28 cellular contexts compared by ENCODE assay signal in the genomic region with DNA sequence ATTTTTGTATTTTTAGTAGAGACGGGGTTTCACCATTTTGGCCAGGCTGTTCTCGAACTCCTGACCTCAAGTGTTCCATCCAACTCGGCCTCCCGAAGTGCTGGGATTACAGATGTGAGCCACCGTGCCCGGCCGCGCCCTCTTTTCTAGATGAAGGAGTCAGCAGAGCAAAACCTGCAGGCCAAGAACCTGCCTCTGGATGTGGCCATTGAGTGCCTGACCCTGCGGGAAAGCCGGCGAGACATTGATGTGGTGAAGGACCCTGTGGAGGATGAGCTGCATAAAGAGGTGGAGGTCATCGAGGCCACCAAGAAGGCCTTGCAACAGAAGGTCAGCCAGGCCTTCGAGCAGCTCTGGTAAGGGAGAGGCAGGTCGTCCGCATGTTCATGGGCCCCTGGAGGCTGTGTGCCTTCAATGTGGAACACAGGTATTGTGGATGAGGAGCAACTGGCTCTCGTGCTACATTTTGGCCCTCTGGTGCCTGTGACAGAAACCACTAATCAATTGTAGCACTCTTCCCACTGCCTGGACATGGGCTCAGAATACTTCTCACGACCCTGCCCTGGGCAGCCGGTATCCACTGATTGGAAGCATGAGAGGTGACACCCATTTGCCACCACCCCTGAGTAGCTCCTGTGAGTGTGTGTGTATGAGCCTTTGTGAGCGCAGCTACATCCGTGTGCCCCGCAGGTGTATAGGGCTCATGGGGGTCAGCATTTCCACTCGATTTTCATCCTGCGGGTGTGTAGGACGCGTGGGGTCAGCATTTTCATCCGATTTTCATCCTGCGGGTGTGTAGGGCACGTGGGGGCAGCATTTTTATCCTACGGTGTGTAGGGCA. TPM values are rescaled to one million over a fixed set of nuclear protein-coding genes. Genes with fewer than 3 reads are reported as not detected.
DNase-seq lines count a peak whose midpoint lies in the region; ATAC-seq, FAIRE-seq and TF ChIP-seq lines count a peak whose summit lies in the region.
"Had no signal": no experiment of that assay in that cellular context is flagged by ENCODE, and none has a peak within 500 bp of the region (broad histone marks: within the 10 kb centered on the region; RNA-seq: fewer than 3 reads in every experiment).

No MANE protein-coding gene starts in this region.

- DNase-seq in natural killer cell (no peak), K562 (ENCODE audit: extremely low read depth in 1 of 4, low spot score in 3 of 4) (peak in 1 of 4 experiments; percentile 14), neural progenitor cell (ENCODE audit: low spot score) (no peak), NCI-H69 (lab: John Stamatoyannopoulos, UW) (no peak), NCI-H1436 treated with DMSO at 0.1 percent for 48 hours (lab: John Stamatoyannopoulos, UW) (no peak), RWPE1 (ENCODE audit: low spot score) (no peak), SHP77 (lab: John Stamatoyannopoulos, UW) (no peak)
- DNase-seq in natural killer cell treated with Interleukin-12 subunit alpha and Interleukin-12 subunit beta and Interleukin-15 and Interleukin-18, amount 100 ng/mL, for 72 hours (ENCODE audit: low spot score): no peak
- DNase-seq: ACHN; activated CD4-positive, alpha-beta memory T cell treated with anti-CD3 and anti-CD28 coated beads, Interleukin-2, amount 10 ng/mL, durations not matched to agents 7 days and 5 days; activated CD4-positive, alpha-beta T cell treated with anti-CD3 and anti-CD28 coated beads for 1 hour; activated naive CD4-positive, alpha-beta T cell treated with anti-CD3 and anti-CD28 coated beads, Interleukin-2, amount 50 U/mL, for 16 hours; anterior cingulate cortex; Calu3; colonic mucosa; effector memory CD4-positive, alpha-beta T cell; islet precursor cell; lower lobe of right lung; MG63; NCI-H1436; NCI-H82; occipital lobe; stimulated activated CD8-positive, alpha-beta memory T cell treated with anti-CD3 and anti-CD28 coated beads, Interleukin-4, amount 100 ng/mL, for 48 hours; T-helper 17 cell; tibial artery had no signal

- POLR2A ChIA-PET in K562 (lab: Yijun Ruan, JAX): interaction anchor here (1.1 to 1.5 kb wide), 2 partner anchors 9 to 31 kb away, joined by 3 to 4 read pairs; no protein-coding TSS in a partner anchor
- POLR2A ChIA-PET in RWPE1 (lab: Yijun Ruan, JAX; ENCODE audit: low non-redundant PET): no interaction called here

- peaks cover 12 to 19% of the 10 kb centered on the region in 2 donors for H3K27me3 Mint-ChIP-seq in natural killer cell (ENCODE audit: low read depth in 2 of 2)
- H3K27me3 Mint-ChIP-seq in natural killer cell treated with Interleukin-12 subunit alpha and Interleukin-12 subunit beta and Interleukin-15 and Interleukin-18, amount 100 ng/mL, for 72 hours: peaks cover 8 to 9% of the 10 kb centered on the region in 2 donors
- H3K27me3 Mint-ChIP-seq in neural progenitor cell (ENCODE audit: insufficient read depth, low read depth): peaks cover 8% of the 10 kb centered on the region

- H3K27ac ChIP-seq in K562 (ENCODE audit: extremely low read depth, low read depth, low read length): no peak overlapping the region
- no peak overlapping the region for H3K27ac ChIP-seq in neural progenitor cell
- H3K27ac ChIP-seq in RWPE1: no peak overlapping the region
- H3K27ac ChIP-seq: cardiac muscle cell, colonic mucosa, lower lobe of right lung, skin epidermis, tibial artery had no signal

- H3K4me2 ChIP-seq in K562 (ENCODE audit: insufficient read depth, low read length): no peak overlapping the region
- H3K4me2 ChIP-seq in neural progenitor cell: no peak overlapping the region

- no peak for TF ChIP-seq EP300 in K562 (IDR thresholded peaks at IDR 0.05; ENCODE audit: low read length)

- H3K27me3 ChIP-seq in K562 (ENCODE audit: control insufficient read depth in 2 of 2, insufficient read depth in 2 of 2, low read length in 2 of 2) (no peaks in the 10 kb centered on the region), neural progenitor cell (no peaks in the 10 kb centered on the region)
- H3K27me3 ChIP-seq: cardiac muscle cell, colonic mucosa, MG63 had no signal

- H3K36me3 Mint-ChIP-seq in natural killer cell (no peaks in the 10 kb centered on the region), neural progenitor cell (peaks cover 12% of the 10 kb centered on the region)
- H3K36me3 Mint-ChIP-seq in natural killer cell treated with Interleukin-12 subunit alpha and Interleukin-12 subunit beta and Interleukin-15 and Interleukin-18, amount 100 ng/mL, for 72 hours: peaks cover 9% of the 10 kb centered on the region

- H3K27ac Mint-ChIP-seq in natural killer cell: no peak overlapping the region
- H3K27ac Mint-ChIP-seq in natural killer cell treated with Interleukin-12 subunit alpha and Interleukin-12 subunit beta and Interleukin-15 and Interleukin-18, amount 100 ng/mL, for 72 hours: no peak overlapping the region
- H3K27ac Mint-ChIP-seq in neural progenitor cell: peak overlapping the region; percentile 76
- H3K27ac Mint-ChIP-seq: activated CD4-positive, alpha-beta memory T cell treated with anti-CD3 and anti-CD28 coated beads, Interleukin-2, amount 10 ng/mL, durations not matched to agents 7 days and 5 days had no signal

- peaks cover 6% of the 10 kb centered on the region for H3K9me1 ChIP-seq in K562 (ENCODE audit: control insufficient read depth, insufficient read depth, low read length)

- H3K4me1 Mint-ChIP-seq in natural killer cell (peaks cover 11 to 13% of the 10 kb centered on the region in 2 donors), neural progenitor cell (peaks cover 45% of the 10 kb centered on the region)
- H3K4me1 Mint-ChIP-seq in natural killer cell treated with Interleukin-12 subunit alpha and Interleukin-12 subunit beta and Interleukin-15 and Interleukin-18, amount 100 ng/mL, for 72 hours (ENCODE audit: low read depth in 2 of 2): peaks cover 9 to 12% of the 10 kb centered on the region in 2 donors

- in situ Hi-C loops in K562 (cut with MboI): no loop called here

- BruUV-seq in K562 (replicated peaks; lab: Mats Ljungman, UMichigan): no TSS peak

- no peaks in the 10 kb centered on the region for H4K20me1 ChIP-seq in K562 (replicated peaks; ENCODE audit: control insufficient read depth, insufficient read depth, low read length)
- H4K20me1 ChIP-seq in neural progenitor cell (ENCODE audit: low read depth): peaks cover 10% of the 10 kb centered on the region

- ATAC-seq in natural killer cell (no peak), K562 (no peak)
- no peak for ATAC-seq in natural killer cell treated with Interleukin-12 subunit alpha and Interleukin-12 subunit beta and Interleukin-15 and Interleukin-18, amount 100 ng/mL, for 72 hours
- ATAC-seq: lower lobe of right lung, SK-N-SH treated with all-trans-retinoic acid at 6 μM for 48 hours, T-helper 17 cell had no signal

- peaks cover 18% of the 10 kb centered on the region for H3K79me2 ChIP-seq in K562 (ENCODE audit: control insufficient read depth, insufficient read depth, low read length)
- H3K79me2 ChIP-seq in neural progenitor cell (ENCODE audit: low read depth): peaks cover 21% of the 10 kb centered on the region

- H3K4me3 ChIP-seq in K562 (no peak overlapping the region), neural progenitor cell (no peak overlapping the region)
- H3K4me3 ChIP-seq: cardiac muscle cell, colonic mucosa, lower lobe of right lung, MG63, skin epidermis, tibial artery had no signal

- peaks cover 9% of the 10 kb centered on the region; the same call in 1 of the 3 replicates for H3K36me3 ChIP-seq in K562 (ENCODE audit: control insufficient read depth, insufficient read depth, low read length)
- H3K36me3 ChIP-seq in neural progenitor cell: no peaks in the 10 kb centered on the region
- H3K36me3 ChIP-seq: cardiac muscle cell, colonic mucosa had no signal

- peaks cover 13% of the 10 kb centered on the region for H3F3A ChIP-seq in neural progenitor cell (ENCODE audit: low read depth)

- H3K4me1 ChIP-seq in K562 (replicated peaks in 1 of 2; ENCODE audit: control insufficient read depth in 2 of 2, insufficient read depth in 2 of 2, low read length in 2 of 2) (peaks cover 18 to 44% of the 10 kb centered on the region in 2 experiments; a peak in 4 of 5 replicates), neural progenitor cell (peaks cover 11% of the 10 kb centered on the region)
- H3K4me1 ChIP-seq: colonic mucosa had no signal

- no peak for TF ChIP-seq RAD21 in K562 (CRISPR knock-in tag; conservative IDR thresholded peaks at IDR 0.05 in 1 of 2, IDR thresholded peaks at IDR 0.05 in 1 of 2)

- no peaks in the 10 kb centered on the region for H3K9me3 Mint-ChIP-seq in natural killer cell
- no peaks in the 10 kb centered on the region for H3K9me3 Mint-ChIP-seq in natural killer cell treated with Interleukin-12 subunit alpha and Interleukin-12 subunit beta and Interleukin-15 and Interleukin-18, amount 100 ng/mL, for 72 hours
- H3K9me3 Mint-ChIP-seq in neural progenitor cell: peaks cover 2% of the 10 kb centered on the region
- H3K9me3 Mint-ChIP-seq: activated CD4-positive, alpha-beta memory T cell treated with anti-CD3 and anti-CD28 coated beads, Interleukin-2, amount 10 ng/mL, durations not matched to agents 7 days and 5 days had no signal

- TF ChIP-seq POLR2A in K562 (conservative IDR thresholded peaks at IDR 0.05): no peak

- peak overlapping the region; percentile 99 for H2AFZ ChIP-seq in K562 (ENCODE audit: low read depth, low read length)
- H2AFZ ChIP-seq in neural progenitor cell (replicated peaks): no peak overlapping the region

- intact Hi-C loops in natural killer cell (cut with micrococcal nuclease): no loop called here
- intact Hi-C loops in K562 (cut with micrococcal nuclease): loop anchor here (5.0 kb wide), 2 partner anchors 154 to 229 kb away; a partner anchor contains a TSS

- H3K9ac ChIP-seq in K562 (ENCODE audit: insufficient read depth in 1 of 2, low read depth in 2 of 2, low read length in 2 of 2) (0 out of 4 replicates have a peak overlapping the region, but pooled peaks of 1 of the 2 experiments have one; percentile 2), neural progenitor cell (no peak overlapping the region)

- no peaks in the 10 kb centered on the region for H3K9me3 ChIP-seq in K562 (replicated peaks; ENCODE audit: control insufficient read depth, insufficient read depth, low read depth, low read length)
- no peaks in the 10 kb centered on the region for H3K9me3 ChIP-seq in neural progenitor cell (ENCODE audit: low read depth)
- H3K9me3 ChIP-seq: colonic mucosa, lower lobe of right lung, MG63, tibial artery had no signal

- TF ChIP-seq CTCF in natural killer cell (IDR thresholded peaks at IDR 0.05) (no peak), K562 (IDR thresholded peaks at IDR 0.05 in 2 of 3, conservative IDR thresholded peaks at IDR 0.05 in 1 of 3; ENCODE audit: insufficient read depth in 2 of 3, low read depth in 1 of 3, low read length in 3 of 3) (no peak), neural progenitor cell (IDR thresholded peaks at IDR 0.05) (no peak), RWPE1 (conservative IDR thresholded peaks at IDR 0.05; ENCODE audit: low read depth) (no peak)

- WGBS in K562 (ENCODE audit: insufficient coverage, low coverage, missing lambda C conversion rate): 74% methylated on average over 29 of the region's 29 CpGs

- no peak for FAIRE-seq in K562 (lab: Jason Lieb, UNC)

- CTCF ChIA-PET in K562 (lab: Yijun Ruan, JAX; ENCODE audit: low intra/inter-chr PET ratio): no interaction called here
- CTCF ChIA-PET in RWPE1 (lab: Yijun Ruan, JAX): interaction anchor here (0.6 kb wide), 2 partner anchors 291 to 675 kb away, joined by 3 read pairs; no protein-coding TSS in a partner anchor

- H3K4me3 Mint-ChIP-seq in natural killer cell: peak overlapping the region; percentile 40
- H3K4me3 Mint-ChIP-seq in natural killer cell treated with Interleukin-12 subunit alpha and Interleukin-12 subunit beta and Interleukin-15 and Interleukin-18, amount 100 ng/mL, for 72 hours: no peak overlapping the region
- peak overlapping the region; percentile 53 for H3K4me3 Mint-ChIP-seq in neural progenitor cell
- H3K4me3 Mint-ChIP-seq: activated CD4-positive, alpha-beta memory T cell treated with anti-CD3 and anti-CD28 coated beads, Interleukin-2, amount 10 ng/mL, durations not matched to agents 7 days and 5 days; T-helper 17 cell had no signal

RNA-seq across cellular contexts. Expression of a gene that starts 2.0 kb away (rescaled TPM):
- total RNA-seq in natural killer cell: under 1 TPM in 2 of 3 donors, not detected in 1; 0.24 to 0.35 TPM
- total RNA-seq in natural killer cell treated with Interleukin-12 subunit alpha and Interleukin-12 subunit beta and Interleukin-15 and Interleukin-18, amount 100 ng/mL, for 72 hours: not detected
- total RNA-seq in K562 (2011; cell fraction: chromatin; rRNA removed; ENCODE audit: low replicate concordance): 0.62 TPM in 1 of 2 replicates, not detected in the other
- 0.92 and 1.0 TPM in 2 replicates for total RNA-seq in K562 (2011; cell fraction: nucleolus; rRNA removed)
- 0.66 and 0.92 TPM in 2 replicates for total RNA-seq in K562 (2011; cell fraction: nucleoplasm; rRNA removed)
- 0.36 TPM in 1 of 2 replicates, not detected in the other for total RNA-seq in K562 (2014; rRNA removed)
- 0.19 TPM in 1 of 2 replicates, not detected in the other for total RNA-seq in K562 (2014; rRNA removed; fragmentation: Illumina TruSeq; extraction: Trizol)
- total RNA-seq in K562 (2015; rRNA removed; fragmentation: Illumina TruSeq; extraction: Trizol): 0.19 and 0.40 TPM in 2 replicates
- total RNA-seq in K562 (2021): 0.60 and 0.78 TPM in 2 replicates
- 0.06 and 0.24 TPM in 2 replicates for polyA plus RNA-seq in K562 (2011; rRNA removed)
- polyA plus RNA-seq in K562 (2011; cell fraction: cytosol; rRNA removed): 0.19 and 0.25 TPM in 2 replicates
- 0.41 and 0.68 TPM in 2 replicates for polyA plus RNA-seq in K562 (2011; cell fraction: nucleus; rRNA removed)
- polyA plus RNA-seq in K562 (2012): 0.21 and 0.25 TPM in 2 replicates
- polyA plus RNA-seq in K562 (2014; fragmentation: Illumina TruSeq; extraction: Trizol): 0.24 and 0.37 TPM in 2 replicates
- polyA plus RNA-seq in K562 (2014; fragmentation: Nextera tagmentation; extraction: Ambion mirVana): under 1 TPM; 0.08 to 0.14 TPM
- 0.19 and 0.94 TPM in 2 replicates for polyA plus RNA-seq in K562 (2014; rRNA removed)
- polyA minus RNA-seq in K562 (2011; rRNA and poly(A)+ RNA removed): not detected in 2 replicates
- not detected in 2 replicates for polyA minus RNA-seq in K562 (2011; cell fraction: cytosol; rRNA and poly(A)+ RNA removed)
- polyA minus RNA-seq in K562 (2011; cell fraction: nucleus; rRNA and poly(A)+ RNA removed): 0.56 TPM in 1 of 2 replicates, not detected in the other
- total RNA-seq in neural progenitor cell (ENCODE audit: low replicate concordance): 2.7 and 7.4 TPM in 2 replicates
- total RNA-seq: activated CD4-positive, alpha-beta memory T cell treated with anti-CD3 and anti-CD28 coated beads, Interleukin-2, amount 10 ng/mL, durations not matched to agents 7 days and 5 days had no signal

RNA-seq across cellular contexts. Expression of a gene that starts 2.8 kb away (rescaled TPM):
- total RNA-seq in natural killer cell (10 to 100 TPM in 2 of 3 donors, 1 to 10 TPM in 1; 9.6 to 15.9 (median 12.4) TPM), K562 (2014; rRNA removed) (40.0 and 52.5 TPM in 2 replicates), K562 (2014; rRNA removed; fragmentation: Illumina TruSeq; extraction: Trizol) (15.1 and 21.2 TPM in 2 replicates), K562 (2015; rRNA removed; fragmentation: Illumina TruSeq; extraction: Trizol) (26.7 and 27.4 TPM in 2 replicates), K562 (2021) (30.9 and 33.4 TPM in 2 replicates), neural progenitor cell (ENCODE audit: low replicate concordance) (28.1 and 40.9 TPM in 2 replicates)
- total RNA-seq in natural killer cell treated with Interleukin-12 subunit alpha and Interleukin-12 subunit beta and Interleukin-15 and Interleukin-18, amount 100 ng/mL, for 72 hours: 10 to 100 TPM; 43.5 to 47.9 TPM
- 6.1 and 18.5 TPM in 2 replicates for total RNA-seq in K562 (2011; cell fraction: chromatin; rRNA removed; ENCODE audit: low replicate concordance)
- total RNA-seq in K562 (2011; cell fraction: nucleolus; rRNA removed): 17.3 and 17.4 TPM in 2 replicates
- total RNA-seq in K562 (2011; cell fraction: nucleoplasm; rRNA removed): 12.3 and 12.6 TPM in 2 replicates
- polyA plus RNA-seq in K562 (2011; rRNA removed) (34.4 and 37.0 TPM in 2 replicates), K562 (2014; fragmentation: Illumina TruSeq; extraction: Trizol) (25.2 and 26.7 TPM in 2 replicates), K562 (2014; fragmentation: Nextera tagmentation; extraction: Ambion mirVana) (1 to 10 TPM; 5.9 to 8.4 TPM), K562 (2014; rRNA removed) (29.9 and 37.2 TPM in 2 replicates)
- polyA plus RNA-seq in K562 (2011; cell fraction: cytosol; rRNA removed): 43.8 and 51.3 TPM in 2 replicates
- 27.6 and 28.3 TPM in 2 replicates for polyA plus RNA-seq in K562 (2011; cell fraction: nucleus; rRNA removed)
- polyA plus RNA-seq in K562 (2012): 24.0 and 26.0 TPM in 2 replicates
- 12.3 and 15.7 TPM in 2 replicates for polyA minus RNA-seq in K562 (2011; rRNA and poly(A)+ RNA removed)
- 12.0 and 12.3 TPM in 2 replicates for polyA minus RNA-seq in K562 (2011; cell fraction: cytosol; rRNA and poly(A)+ RNA removed)
- polyA minus RNA-seq in K562 (2011; cell fraction: nucleus; rRNA and poly(A)+ RNA removed): 4.6 and 6.2 TPM in 2 replicates

RNA-seq across cellular contexts. Expression of a gene that starts 39.1 kb away (rescaled TPM):
- under 1 TPM; 0.09 to 0.20 (median 0.14) TPM for total RNA-seq in natural killer cell
- total RNA-seq in natural killer cell treated with Interleukin-12 subunit alpha and Interleukin-12 subunit beta and Interleukin-15 and Interleukin-18, amount 100 ng/mL, for 72 hours: under 1 TPM in 1 of 2 donors, not detected in 1; 0.08 TPM
- 0.07 and 0.11 TPM in 2 replicates for total RNA-seq in K562 (2011; cell fraction: chromatin; rRNA removed; ENCODE audit: low replicate concordance)
- 0.13 and 0.17 TPM in 2 replicates for total RNA-seq in K562 (2011; cell fraction: nucleolus; rRNA removed)
- total RNA-seq in K562 (2011; cell fraction: nucleoplasm; rRNA removed): 0.07 TPM in 1 of 2 replicates, not detected in the other
- 0.14 TPM in 1 of 2 replicates, not detected in the other for total RNA-seq in K562 (2014; rRNA removed)
- total RNA-seq in K562 (2014; rRNA removed; fragmentation: Illumina TruSeq; extraction: Trizol): 0.03 TPM in 1 of 2 replicates, not detected in the other
- not detected in 2 replicates for total RNA-seq in K562 (2015; rRNA removed; fragmentation: Illumina TruSeq; extraction: Trizol)
- 0.04 and 0.09 TPM in 2 replicates for total RNA-seq in K562 (2021)
- 0.04 TPM in 2 replicates for polyA plus RNA-seq in K562 (2011; rRNA removed)
- 0.09 TPM in 1 of 2 replicates, not detected in the other for polyA plus RNA-seq in K562 (2011; cell fraction: cytosol; rRNA removed)
- 0.11 TPM in 1 of 2 replicates, not detected in the other for polyA plus RNA-seq in K562 (2011; cell fraction: nucleus; rRNA removed)
- 0.01 and 0.07 TPM in 2 replicates for polyA plus RNA-seq in K562 (2012)
- 0.07 TPM in 1 of 2 replicates, not detected in the other for polyA plus RNA-seq in K562 (2014; fragmentation: Illumina TruSeq; extraction: Trizol)
- polyA plus RNA-seq in K562 (2014; fragmentation: Nextera tagmentation; extraction: Ambion mirVana): not detected
- polyA plus RNA-seq in K562 (2014; rRNA removed): 0.03 TPM in 1 of 2 replicates, not detected in the other
- polyA minus RNA-seq in K562 (2011; rRNA and poly(A)+ RNA removed): not detected in 2 replicates
- not detected in 2 replicates for polyA minus RNA-seq in K562 (2011; cell fraction: cytosol; rRNA and poly(A)+ RNA removed)
- 0.13 TPM in 1 of 2 replicates, not detected in the other for polyA minus RNA-seq in K562 (2011; cell fraction: nucleus; rRNA and poly(A)+ RNA removed)
- 0.06 TPM in 1 of 2 replicates, not detected in the other for total RNA-seq in neural progenitor cell (ENCODE audit: low replicate concordance)
- total RNA-seq: activated CD4-positive, alpha-beta memory T cell treated with anti-CD3 and anti-CD28 coated beads, Interleukin-2, amount 10 ng/mL, durations not matched to agents 7 days and 5 days; Calu3 had no signal
